15 cellular contexts compared by ENCODE assay signal in genomic region chr13:109761695-109762094, GRCh38.
"Had no signal": no experiment of that assay in that cellular context is flagged by ENCODE, and none has a peak within 500 bp of the region (broad histone marks: within the 10 kb centered on the region; RNA-seq: fewer than 3 reads in every experiment).

No MANE protein-coding gene starts in this region.

- H3K27me3 ChIP-seq: brain microvascular endothelial cell, neural progenitor cell, pancreas, sigmoid colon, transverse colon, vagina had no signal

- H3K4me1 ChIP-seq: pancreas, transverse colon had no signal

- H3K4me3 ChIP-seq: lung, neural progenitor cell, pancreas, sigmoid colon, transverse colon, vagina had no signal

- H2AFZ ChIP-seq: neural progenitor cell had no signal

- H3K36me3 ChIP-seq: brain microvascular endothelial cell, neural progenitor cell, pancreas, transverse colon, vagina had no signal

- H3K4me2 ChIP-seq: neural progenitor cell had no signal

- H3K9ac ChIP-seq: neural progenitor cell had no signal

- H3K9me3 ChIP-seq: pancreas, sigmoid colon, transverse colon, vagina had no signal

- ATAC-seq: activated CD8-positive, alpha-beta T cell treated with anti-CD3 and anti-CD28 coated beads, Interleukin-2, amount 10 ng/mL, durations not matched to agents 7 days and 5 days; activated T-cell treated with anti-CD3 and anti-CD28 coated beads, Interleukin-2, amount 50 U/mL, for 72 hours; pancreas; stimulated activated naive B cell treated with anti-CD40 and anti-IgM and Interleukin-4, amounts not matched to agents 10 μg/mL and 1 μg/mL and 100 μg/mL, for 72 hours had no signal

- DNase-seq: activated CD4-positive, alpha-beta T cell treated with anti-CD3 and anti-CD28 coated beads for 4 hours; activated CD8-positive, alpha-beta memory T cell treated with anti-CD3 and anti-CD28 coated beads, Interleukin-2, amount 50 U/mL, for 4 hours; activated CD8-positive, alpha-beta T cell treated with anti-CD3 and anti-CD28 coated beads, Interleukin-2, amount 10 ng/mL, durations not matched to agents 7 days and 5 days; activated gamma-delta T cell; activated T-cell treated with anti-CD3 and anti-CD28 coated beads, Interleukin-2, amount 50 U/mL, for 72 hours; brain microvascular endothelial cell; cerebellar nuclear complex; effector memory CD4-positive, alpha-beta T cell; pancreas; sigmoid colon; stimulated activated naive B cell treated with anti-CD40 and anti-IgM and Interleukin-4, amounts not matched to agents 10 μg/mL and 1 μg/mL and 100 μg/mL, for 72 hours; transverse colon had no signal

- H3K27ac ChIP-seq: brain microvascular endothelial cell, neural progenitor cell, pancreas, sigmoid colon, transverse colon, vagina had no signal
